Comparison of ENCODE assay signal across 19 cellular contexts in genomic region chr17:77716289-77716929, GRCh38.
"Had no signal": no experiment of that assay in that cellular context is flagged by ENCODE, and none has a peak within 500 bp of the region (broad histone marks: within the 10 kb centered on the region; RNA-seq: fewer than 3 reads in every experiment).

No MANE protein-coding gene starts in this region.

- H3K27me3 ChIP-seq: adrenal gland, colonic mucosa, esophagus muscularis mucosa, neutrophil, thyroid gland had no signal

- H3K4me1 ChIP-seq: adrenal gland, colonic mucosa, esophagus muscularis mucosa, parathyroid adenoma had no signal

- H3K27ac ChIP-seq: adrenal gland, colonic mucosa, esophagus muscularis mucosa, neutrophil, parathyroid adenoma, thyroid gland had no signal

- H3K9ac ChIP-seq: parathyroid adenoma had no signal

- H3K79me2 ChIP-seq: parathyroid adenoma had no signal

- H3K36me3 ChIP-seq: adrenal gland, colonic mucosa, esophagus muscularis mucosa, neutrophil, thyroid gland had no signal

- ATAC-seq: activated CD8-positive, alpha-beta memory T cell treated with anti-CD3 and anti-CD28 coated beads, Interleukin-2, amount 10 ng/mL, durations not matched to agents 7 days and 5 days; left colon; naive thymus-derived CD8-positive, alpha-beta T cell; stimulated activated memory B cell treated with anti-CD40 and anti-IgM and Interleukin-4, amounts not matched to agents 10 μg/mL and 1 μg/mL and 100 μg/mL, for 72 hours had no signal

- DNase-seq: activated CD4-positive, alpha-beta memory T cell treated with anti-CD3 and anti-CD28 coated beads for 36 hours; activated CD4-positive, alpha-beta T cell treated with anti-CD3 and anti-CD28 coated beads for 1 hour; activated T-cell treated with anti-CD3 and anti-CD28 coated beads, Interleukin-2, amount 50 U/mL, for 1 hour; caudate nucleus; foreskin melanocyte; head of caudate nucleus; left colon; mammary epithelial cell; stimulated activated CD4-positive, alpha-beta T cell treated with anti-CD3 and anti-CD28 coated beads, Interleukin-2, amount 100 ng/mL, for 48 hours; T-helper 1 cell; thyroid gland had no signal

- H3K4me3 ChIP-seq: adrenal gland, colonic mucosa, esophagus muscularis mucosa, thyroid gland had no signal

- H3K9me3 ChIP-seq: colonic mucosa, esophagus muscularis mucosa, neutrophil, thyroid gland had no signal
